ENCODE assay signal across 34 cellular contexts in the genomic region with DNA sequence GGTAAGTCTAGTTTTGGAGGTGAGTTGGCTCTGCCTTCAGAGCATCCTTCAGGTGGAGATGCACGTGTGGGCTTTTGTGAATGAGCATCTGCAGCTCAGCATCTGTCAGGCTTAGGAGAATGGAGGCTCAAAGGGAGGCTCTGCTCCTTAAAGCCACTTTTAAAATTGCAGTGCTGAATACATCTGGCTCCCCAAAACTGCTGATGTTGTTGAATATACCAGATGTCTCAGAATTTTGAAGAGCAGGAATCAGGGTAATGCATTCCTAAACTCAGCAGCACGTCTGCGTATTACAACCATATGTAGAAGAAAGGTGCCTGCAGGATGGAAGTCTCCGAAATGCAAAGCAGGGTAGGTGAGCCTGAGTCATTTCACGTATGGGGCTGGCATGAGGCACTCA.
"Had no signal": no experiment of that assay in that cellular context is flagged by ENCODE, and none has a peak within 500 bp of the region (broad histone marks: within the 10 kb centered on the region; RNA-seq: fewer than 3 reads in every experiment).

No MANE protein-coding gene starts in this region.

- H3K36me3 ChIP-seq: MG63 had no signal

- DNase-seq: Karpas-422, Kasumi-1, MG63, MM.1S, MV-4-11, NCI-H1048, NCI-H1092, NCI-H1092 treated with DMSO at 0.1 percent for 48 hours, NCI-H1105, NCI-H1105 treated with DMSO at 0.1 percent for 48 hours, NCI-H1417, NCI-H1417 treated with DMSO at 0.1 percent for 48 hours, NCI-H1436 treated with DMSO at 0.1 percent for 48 hours, NCI-H146, NCI-H1694, NCI-H1694 treated with DMSO at 0.1 percent for 48 hours, NCI-H187, NCI-H187 treated with DMSO at 0.1 percent for 48 hours, NCI-H1930, NCI-H2029, NCI-H2029 treated with DMSO at 0.1 percent for 48 hours, NCI-H2081, NCI-H2081 treated with DMSO at 0.1 percent for 48 hours, NCI-H2107, NCI-H2171, NCI-H2171 treated with DMSO at 0.1 percent for 48 hours, NCI-H2227 treated with DMSO at 0.1 percent for 48 hours, NCI-H226, NCI-H345, NCI-H446, NCI-H446 treated with DMSO at 0.1 percent for 48 hours, NCI-H510A, NCI-H510A treated with DMSO at 0.1 percent for 48 hours, NCI-H524 treated with DMSO at 0.1 percent for 48 hours had no signal

- H3K9me3 ChIP-seq: MG63 had no signal

- H3K4me3 ChIP-seq: MG63 had no signal

- H3K27me3 ChIP-seq: MG63 had no signal
